21 cellular contexts compared by ENCODE assay signal in the genomic region with DNA sequence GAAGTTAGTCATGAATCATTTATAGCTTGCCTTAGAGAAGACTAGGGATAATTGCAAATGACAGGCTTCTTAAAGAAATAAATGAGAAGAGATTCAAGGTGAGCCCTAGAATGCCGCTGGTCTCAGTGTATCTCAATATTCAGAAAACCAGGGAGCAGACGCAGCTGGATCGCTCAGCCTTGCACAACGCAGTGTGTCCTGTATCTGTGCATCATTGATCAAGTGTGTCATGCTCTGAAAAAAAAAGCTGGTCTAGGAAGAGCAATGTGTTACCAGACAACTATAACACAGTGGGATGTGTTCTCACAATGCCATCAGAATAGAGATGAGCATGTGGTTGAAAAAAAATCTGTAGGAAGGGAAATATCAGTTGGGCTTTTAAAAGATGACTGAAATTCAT.
A peak's percentile ranks its signal among the peaks of the same experiment; 100 is the strongest.
DNase-seq lines count a peak whose midpoint lies in the region; ATAC-seq, FAIRE-seq and TF ChIP-seq lines count a peak whose summit lies in the region.
"Had no signal": no experiment of that assay in that cellular context is flagged by ENCODE, and none has a peak within 500 bp of the region (broad histone marks: within the 10 kb centered on the region; RNA-seq: fewer than 3 reads in every experiment).

No MANE protein-coding gene starts in this region.

- H3K4me1 ChIP-seq in GM12878 (ENCODE audit: control insufficient read depth, insufficient read depth, low read length) (no peaks in the 10 kb centered on the region), mammary epithelial cell (ENCODE audit: insufficient read depth, low read length) (no peaks in the 10 kb centered on the region)
- H3K4me1 ChIP-seq: BE2C, Caco-2 had no signal

- SMC1A ChIA-PET in GM12878 (lab: Charles Lee; ENCODE audit: uncharacterized antibody, unreplicated experiment), result no interaction called here

- no peak for TF ChIP-seq POLR2A in GM12878 (IDR thresholded peaks at IDR 0.05; ENCODE audit: low read depth, low read length)

- RAD21 ChIA-PET in GM12878 (lab: Charles Lee; ENCODE audit: unreplicated experiment), result interaction anchor here (0.5 kb wide), 1 partner anchor 436 kb away, joined by 3 read pairs; no protein-coding TSS in a partner anchor

- H3K9ac ChIP-seq in GM12878 (ENCODE audit: control insufficient read depth, insufficient read depth, low read length) (no peak overlapping the region), mammary epithelial cell (ENCODE audit: insufficient read depth, low read length) (no peak overlapping the region)

- H3K36me3 ChIP-seq in GM12878 (ENCODE audit: control insufficient read depth in 2 of 2, insufficient read depth in 2 of 2, low read length in 1 of 2) (no peaks in the 10 kb centered on the region), mammary epithelial cell (ENCODE audit: insufficient read depth, low read length) (no peaks in the 10 kb centered on the region)
- H3K36me3 ChIP-seq: BE2C had no signal

- in situ Hi-C loops in GM12878 (cut with MboI), result no loop called here
- in situ Hi-C loops in mammary epithelial cell (cut with MboI; ENCODE audit: low sequenced_read_pairs in 2 of 2), result no loop called here

- POLR2A ChIA-PET in GM12878 (lab: Charles Lee), result no interaction called here

- no peak overlapping the region for H3K4me3 ChIP-seq in GM12878
- H3K4me3 ChIP-seq in mammary epithelial cell (replicated peaks in 1 of 3; ENCODE audit: insufficient read depth in 1 of 3, low read depth in 2 of 3, low read length in 3 of 3), result no peak overlapping the region
- H3K4me3 ChIP-seq: GM23338 had no signal

- intact Hi-C loops in GM12878 (cut with micrococcal nuclease; ENCODE audit: unreplicated experiment) (no loop called here), mammary epithelial cell (cut with micrococcal nuclease) (no loop called here)

- no peaks in the 10 kb centered on the region for H4K20me1 ChIP-seq in GM12878 (ENCODE audit: control insufficient read depth, insufficient read depth)
- no peaks in the 10 kb centered on the region for H4K20me1 ChIP-seq in mammary epithelial cell (ENCODE audit: insufficient read depth, low read length)

- BruUV-seq in GM12878 (replicated peaks; lab: Mats Ljungman, UMichigan) (no TSS peak), mammary epithelial cell (replicated peaks; lab: Mats Ljungman, UMichigan) (no TSS peak)

- TF ChIP-seq EP300 in GM12878 (IDR thresholded peaks at IDR 0.05; ENCODE audit: borderline replicate concordance in 1 of 2, control insufficient read depth in 1 of 2, low read depth in 2 of 2, low read length in 2 of 2), result no peak

- TF ChIP-seq CTCF in GM12878 (IDR thresholded peaks at IDR 0.05 in 2 of 3, conservative IDR thresholded peaks at IDR 0.05 in 1 of 3; ENCODE audit: control insufficient read depth in 2 of 3, extremely low read depth in 1 of 3, insufficient read depth in 1 of 3, low read depth in 3 of 3, low read length in 3 of 3) (no peak), mammary epithelial cell (conservative IDR thresholded peaks at IDR 0.05 in 1 of 2, IDR thresholded peaks at IDR 0.05 in 1 of 2; ENCODE audit: extremely low read depth in 1 of 2, insufficient read depth in 1 of 2, low read depth in 1 of 2, low read length in 2 of 2) (no peak)

- CTCF ChIA-PET in GM12878 (lab: Yijun Ruan, JAX) (interaction anchor here (0.7 kb wide), 1 partner anchor 462 kb away, joined by 3 read pairs; no protein-coding TSS in a partner anchor), mammary epithelial cell (lab: Charles Lee; ENCODE audit: low non-redundant PET) (no interaction called here)

- no peak for TF ChIP-seq RAD21 in GM12878 (IDR thresholded peaks at IDR 0.05; ENCODE audit: insufficient read depth, low read depth, low read length)

- H3K79me2 ChIP-seq in GM12878 (ENCODE audit: control insufficient read depth, insufficient read depth, low read length) (no peaks in the 10 kb centered on the region), mammary epithelial cell (ENCODE audit: insufficient read depth, low read length) (no peaks in the 10 kb centered on the region)

- no peaks in the 10 kb centered on the region for H3K9me3 ChIP-seq in GM12878 (replicated peaks; ENCODE audit: control insufficient read depth, insufficient read depth, low read length)
- H3K9me3 ChIP-seq in mammary epithelial cell (replicated peaks; ENCODE audit: insufficient read depth, low read length), result peaks cover 22% of the 10 kb centered on the region
- H3K9me3 ChIP-seq: BE2C, Caco-2 had no signal

- DNase-seq in NCI-H82 (lab: John Stamatoyannopoulos, UW) (peak; percentile 9), NCI-H82 treated with DMSO at 0.1 percent for 48 hours (lab: John Stamatoyannopoulos, UW; ENCODE audit: unreplicated experiment) (no peak), GM12878 (ENCODE audit: low read depth, low spot score) (no peak), pons (ENCODE audit: low spot score) (peak; percentile 40), NCI-H524 (lab: John Stamatoyannopoulos, UW) (no peak), NCI-H345 (lab: John Stamatoyannopoulos, UW) (no peak), SHP77 (lab: John Stamatoyannopoulos, UW) (no peak), mammary epithelial cell (no peak)
- DNase-seq: BE2C; Caco-2; CD4-positive, CD25-positive, alpha-beta regulatory T cell; CD8-positive, alpha-beta T cell; DMS153; DND-41; H9 had no signal

- FAIRE-seq in GM12878 (lab: Jason Lieb, UNC), result no peak
- FAIRE-seq: A204.1, G401.6 had no signal

- H2AFZ ChIP-seq in GM12878 (ENCODE audit: control insufficient read depth, low read depth, low read length) (no peak overlapping the region), mammary epithelial cell (ENCODE audit: low read depth, low read length) (no peak overlapping the region)
- H2AFZ ChIP-seq: GM23338 had no signal

- no peak for ATAC-seq in GM12878
- ATAC-seq: CD8-positive, alpha-beta T cell; GM23338; HCT116 had no signal

- H3K27ac ChIP-seq in GM12878 (ENCODE audit: control insufficient read depth, insufficient read depth) (no peak overlapping the region), mammary epithelial cell (ENCODE audit: insufficient read depth, low read depth, low read length) (no peak overlapping the region)
- H3K27ac ChIP-seq: 22Rv1, C4-2B had no signal

- H3K4me2 ChIP-seq in GM12878 (ENCODE audit: control insufficient read depth, insufficient read depth) (peak overlapping the region; percentile 3; the same call in 1 of the 2 replicates), mammary epithelial cell (ENCODE audit: insufficient read depth, low read depth, low read length) (no peak overlapping the region)
- H3K4me2 ChIP-seq: GM23338 had no signal

- no peaks in the 10 kb centered on the region for H3K27me3 ChIP-seq in GM12878 (replicated peaks in 1 of 2; ENCODE audit: control insufficient read depth in 2 of 2, insufficient read depth in 2 of 2, low read length in 1 of 2)
- no peaks in the 10 kb centered on the region for H3K27me3 ChIP-seq in mammary epithelial cell (ENCODE audit: insufficient read depth, low read length)
- H3K27me3 ChIP-seq: BE2C had no signal

- 18% methylated on average over 4 of the region's 4 CpGs for WGBS in GM12878 (ENCODE audit: insufficient coverage, insufficient replicate concordance, low lambda C conversion rate, missing lambda C conversion rate)
- 69% methylated on average over 4 of the region's 4 CpGs for WGBS in mammary epithelial cell (ENCODE audit: low coverage, missing lambda C conversion rate)

- dilution Hi-C loops in mammary epithelial cell (cut with HindIII; ENCODE audit: low sequenced_read_pairs), result no loop called here

TF ChIP-seq in GM12878, 131 proteins besides CTCF, POLR2A, EP300 and RAD21 (continues in another document):
- TF ChIP-seq RELB (IDR thresholded peaks at IDR 0.05; ENCODE audit: low read depth) (no peak), SMAD5 (IDR thresholded peaks at IDR 0.05; ENCODE audit: low read depth) (no peak), NBN (IDR thresholded peaks at IDR 0.05) (no peak), TBL1XR1 (IDR thresholded peaks at IDR 0.05; ENCODE audit: low read depth, low read length) (no peak), SREBF2 (IDR thresholded peaks at IDR 0.05; ENCODE audit: low read length) (no peak), SIX5 (IDR thresholded peaks at IDR 0.05; ENCODE audit: low read depth, low read length, severe bottlenecking) (no peak), NFYA (IDR thresholded peaks at IDR 0.05; ENCODE audit: borderline replicate concordance, low read depth, low read length) (no peak), MYC (IDR thresholded peaks at IDR 0.05; ENCODE audit: insufficient read depth, insufficient read length, insufficient replicate concordance, low read length, severe bottlenecking) (no peak), MTA2 (IDR thresholded peaks at IDR 0.05; ENCODE audit: low read depth) (no peak), SREBF1 (IDR thresholded peaks at IDR 0.05; ENCODE audit: low read length) (no peak), HSF1 (IDR thresholded peaks at IDR 0.05; ENCODE audit: low read depth, low read length) (no peak), RELA (IDR thresholded peaks at IDR 0.05; ENCODE audit: borderline replicate concordance, partially characterized antibody) (no peak), BRCA1 (IDR thresholded peaks at IDR 0.05; ENCODE audit: low read depth, low read length) (no peak), NFIC (IDR thresholded peaks at IDR 0.05; ENCODE audit: low read depth, low read length) (no peak), PAX8 (IDR thresholded peaks at IDR 0.05) (no peak)

Comparison
In these comparisons a context has a peak if more than half of its experiments do, and no peak if none do; other contexts are left out.
1. DNase-seq: peak in NCI-H82 (single experiment) and pons (single experiment); none in NCI-H82 treated with DMSO at 0.1 percent for 48 hours (single experiment), GM12878 (single experiment), NCI-H524 (0 of 2), NCI-H345 (single experiment), SHP77 (0 of 2) and mammary epithelial cell (single experiment).